24 cellular contexts compared by ENCODE assay signal in genomic region chr12:24723759-24724158, GRCh38.
A peak's percentile ranks its signal among the peaks of the same experiment; 100 is the strongest.
DNase-seq lines count a peak whose midpoint lies in the region; ATAC-seq, FAIRE-seq and TF ChIP-seq lines count a peak whose summit lies in the region.
"Had no signal": no experiment of that assay in that cellular context is flagged by ENCODE, and none has a peak within 500 bp of the region (broad histone marks: within the 10 kb centered on the region; RNA-seq: fewer than 3 reads in every experiment).

No MANE protein-coding gene starts in this region.

- no peak overlapping the region for H3K9ac ChIP-seq in SK-N-SH

- H3K27me3 ChIP-seq in Caco-2 (replicated peaks; ENCODE audit: control insufficient read depth, insufficient read depth, low read length): no peaks in the 10 kb centered on the region
- H3K27me3 ChIP-seq in lower lobe of right lung (ENCODE audit: low read depth): no peaks in the 10 kb centered on the region
- no peaks in the 10 kb centered on the region for H3K27me3 ChIP-seq in ascending aorta
- no peaks in the 10 kb centered on the region for H3K27me3 ChIP-seq in small intestine (ENCODE audit: control insufficient read depth in 2 of 2, insufficient read depth in 2 of 2, low read length in 2 of 2)
- no peaks in the 10 kb centered on the region for H3K27me3 ChIP-seq in SK-N-SH (ENCODE audit: insufficient read depth)
- H3K27me3 ChIP-seq: MG63, SJSA1 had no signal

- ATAC-seq in activated CD4-positive, alpha-beta T cell treated with anti-CD3 and anti-CD28 coated beads for 36 hours: no peak
- peak; percentile 30 to 74 for ATAC-seq in lower lobe of right lung
- ATAC-seq: HepG2, K562, Right ventricle myocardium inferior had no signal

- intact Hi-C loops in activated CD4-positive, alpha-beta T cell treated with anti-CD3 and anti-CD28 coated beads for 36 hours (cut with DNase I, micrococcal nuclease): loop anchor here (2.0 to 10.0 kb wide), 5 partner anchors 15 to 299 kb away; no protein-coding TSS in a partner anchor
- intact Hi-C loops in Caco-2 (cut with micrococcal nuclease; ENCODE audit: unreplicated experiment): no loop called here
- intact Hi-C loops in lower lobe of right lung (cut with DNase I): no loop called here
- intact Hi-C loops in ascending aorta (cut with DNase I): no loop called here

- no peak for FAIRE-seq in small intestine (lab: Jason Lieb, UNC)
- FAIRE-seq: HepG2, K562 had no signal

- CTCF ChIA-PET in activated CD4-positive, alpha-beta T cell treated with anti-CD3 and anti-CD28 coated beads for 36 hours (lab: Charles Lee): interaction anchor here (0.6 to 1.7 kb wide), 5 partner anchors 15 to 115 kb away, joined by 3 to 4 read pairs (median 3); no protein-coding TSS in a partner anchor
- CTCF ChIA-PET in Caco-2 (lab: Charles Lee): no interaction called here
- CTCF ChIA-PET in SK-N-SH (lab: Yijun Ruan, JAX): no interaction called here

- H3K27ac ChIP-seq in lower lobe of right lung (no peak overlapping the region), ascending aorta (no peak overlapping the region), small intestine (ENCODE audit: low read depth in 1 of 2, low read length in 1 of 2) (no peak overlapping the region), SK-N-SH (ENCODE audit: low read depth in 2 of 2, low read length in 1 of 2) (no peak overlapping the region)
- H3K27ac ChIP-seq: C4-2B, HL-60, SJSA1 had no signal

- H3K27ac Mint-ChIP-seq in activated CD4-positive, alpha-beta T cell treated with anti-CD3 and anti-CD28 coated beads for 36 hours: peak overlapping the region; percentile 64
- H3K27ac Mint-ChIP-seq in Caco-2 (ENCODE audit: unreplicated experiment): peak overlapping the region; percentile 8
- H3K27ac Mint-ChIP-seq: CD8-positive, alpha-beta memory T cell had no signal

- no TSS peak for BruUV-seq in Caco-2 (replicated peaks; lab: Mats Ljungman, UMichigan)

- peaks cover 42% of the 10 kb centered on the region for H3K4me1 Mint-ChIP-seq in activated CD4-positive, alpha-beta T cell treated with anti-CD3 and anti-CD28 coated beads for 36 hours
- peaks cover 8% of the 10 kb centered on the region for H3K4me1 Mint-ChIP-seq in Caco-2 (ENCODE audit: low read depth, unreplicated experiment)

- H4K20me1 ChIP-seq in SK-N-SH (ENCODE audit: insufficient read depth): no peaks in the 10 kb centered on the region

- peaks cover 2% of the 10 kb centered on the region for H3K27me3 Mint-ChIP-seq in activated CD4-positive, alpha-beta T cell treated with anti-CD3 and anti-CD28 coated beads for 36 hours
- H3K27me3 Mint-ChIP-seq in Caco-2 (ENCODE audit: insufficient read depth, unreplicated experiment): no peaks in the 10 kb centered on the region
- H3K27me3 Mint-ChIP-seq: CD8-positive, alpha-beta memory T cell had no signal

- no peak overlapping the region for H3K4me3 ChIP-seq in Caco-2 (ENCODE audit: low read depth, low read length)
- H3K4me3 ChIP-seq in lower lobe of right lung: no peak overlapping the region
- no peak overlapping the region for H3K4me3 ChIP-seq in ascending aorta
- no peak overlapping the region for H3K4me3 ChIP-seq in small intestine (ENCODE audit: low read depth in 1 of 2, low read length in 2 of 2)
- no peak overlapping the region for H3K4me3 ChIP-seq in SK-N-SH (ENCODE audit: low read depth in 2 of 2, low read length in 1 of 2)
- H3K4me3 ChIP-seq: K562, MG63, SJSA1 had no signal

- H3K4me1 ChIP-seq in Caco-2 (no peaks in the 10 kb centered on the region), lower lobe of right lung (no peaks in the 10 kb centered on the region), ascending aorta (no peaks in the 10 kb centered on the region), small intestine (ENCODE audit: control insufficient read depth in 2 of 2, insufficient read depth in 1 of 2, low read depth in 1 of 2, low read length in 1 of 2) (no peaks in the 10 kb centered on the region), SK-N-SH (ENCODE audit: control insufficient read depth in 1 of 2, insufficient read depth in 2 of 2, low read depth in 1 of 2, low read length in 1 of 2) (no peaks in the 10 kb centered on the region)

- DNase-seq in activated CD4-positive, alpha-beta T cell treated with anti-CD3 and anti-CD28 coated beads for 36 hours: no peak
- DNase-seq in activated CD4-positive, alpha-beta T cell treated with anti-CD3 and anti-CD28 coated beads, Interleukin-2, amount 50 U/mL, for 48 hours: no peak
- no peak for DNase-seq in Caco-2
- peak; percentile 39 for DNase-seq in NCI-H69 (lab: John Stamatoyannopoulos, UW)
- DNase-seq in lower lobe of right lung: no peak
- DNase-seq in ascending aorta (ENCODE audit: low spot score in 2 of 2): no peak
- no peak for DNase-seq in small intestine
- no peak for DNase-seq in SK-N-SH
- DNase-seq: CD8-positive, alpha-beta memory T cell; GF-D8; GOT3; HCEC 1CT; MG63; NCI-H1417; NCI-H187; NCI-H226; NCI-H510A treated with DMSO at 0.1 percent for 48 hours; NCI-H82 had no signal

- TF ChIP-seq EP300 in SK-N-SH (IDR thresholded peaks at IDR 0.05; ENCODE audit: borderline replicate concordance in 1 of 2, low read depth in 1 of 2, low read length in 1 of 2): no peak

- H3F3A ChIP-seq in SK-N-SH (replicated peaks; ENCODE audit: insufficient read depth): no peaks in the 10 kb centered on the region

- H3K9me3 ChIP-seq in Caco-2: no peaks in the 10 kb centered on the region; the same call in none of the 2 replicates
- H3K9me3 ChIP-seq in lower lobe of right lung: no peaks in the 10 kb centered on the region
- H3K9me3 ChIP-seq in ascending aorta: no peaks in the 10 kb centered on the region
- H3K9me3 ChIP-seq in small intestine (ENCODE audit: control insufficient read depth, low read depth): no peaks in the 10 kb centered on the region
- no peaks in the 10 kb centered on the region; the same call in 1 of the 2 replicates for H3K9me3 ChIP-seq in SK-N-SH
- H3K9me3 ChIP-seq: MG63, SJSA1 had no signal

- TF ChIP-seq RAD21 in SK-N-SH (IDR thresholded peaks at IDR 0.05; ENCODE audit: low read length): no peak

- H3K36me3 ChIP-seq in Caco-2 (ENCODE audit: control insufficient read depth, insufficient read depth, low read length): no peaks in the 10 kb centered on the region
- no peaks in the 10 kb centered on the region for H3K36me3 ChIP-seq in lower lobe of right lung
- no peaks in the 10 kb centered on the region for H3K36me3 ChIP-seq in ascending aorta
- H3K36me3 ChIP-seq in small intestine (ENCODE audit: control insufficient read depth in 2 of 2, insufficient read depth in 2 of 2, low read length in 2 of 2): no peaks in the 10 kb centered on the region
- no peaks in the 10 kb centered on the region for H3K36me3 ChIP-seq in SK-N-SH (replicated peaks in 1 of 2; ENCODE audit: control insufficient read depth in 1 of 2, insufficient read depth in 2 of 2, low read length in 1 of 2)
- H3K36me3 ChIP-seq: MG63, SJSA1 had no signal

- POLR2A ChIA-PET in activated CD4-positive, alpha-beta T cell treated with anti-CD3 and anti-CD28 coated beads for 36 hours (lab: Charles Lee): interaction anchor here (1.7 kb wide), 1 partner anchor 15 kb away, joined by 5 read pairs; no protein-coding TSS in a partner anchor
- POLR2A ChIA-PET in Caco-2 (lab: Charles Lee): no interaction called here
- POLR2A ChIA-PET in SK-N-SH (lab: Yijun Ruan, JAX): no interaction called here

- H3K9me2 ChIP-seq in SK-N-SH: no peaks in the 10 kb centered on the region

- H3K79me2 ChIP-seq in SK-N-SH (ENCODE audit: insufficient read depth): no peaks in the 10 kb centered on the region

- peaks cover 5% of the 10 kb centered on the region for H3K9me3 Mint-ChIP-seq in activated CD4-positive, alpha-beta T cell treated with anti-CD3 and anti-CD28 coated beads for 36 hours (ENCODE audit: low read depth)
- peaks cover 30% of the 10 kb centered on the region for H3K9me3 Mint-ChIP-seq in Caco-2 (ENCODE audit: unreplicated experiment)
- H3K9me3 Mint-ChIP-seq: CD8-positive, alpha-beta memory T cell had no signal

- H3K4me3 Mint-ChIP-seq in activated CD4-positive, alpha-beta T cell treated with anti-CD3 and anti-CD28 coated beads for 36 hours: no peak overlapping the region
- no peak overlapping the region for H3K4me3 Mint-ChIP-seq in Caco-2 (ENCODE audit: unreplicated experiment)
- H3K4me3 Mint-ChIP-seq: CD8-positive, alpha-beta memory T cell had no signal

- H3K36me3 Mint-ChIP-seq in activated CD4-positive, alpha-beta T cell treated with anti-CD3 and anti-CD28 coated beads for 36 hours (ENCODE audit: low read depth): peaks cover 13% of the 10 kb centered on the region
- no peaks in the 10 kb centered on the region for H3K36me3 Mint-ChIP-seq in Caco-2 (ENCODE audit: insufficient read depth, unreplicated experiment)

- TF ChIP-seq CTCF in Caco-2 (IDR thresholded peaks at IDR 0.05; ENCODE audit: insufficient read depth in 1 of 2, low read depth in 1 of 2, low read length in 1 of 2, severe bottlenecking in 1 of 2, unreplicated experiment in 1 of 2) (no peak), lower lobe of right lung (IDR thresholded peaks at IDR 0.05) (no peak), ascending aorta (IDR thresholded peaks at IDR 0.05) (no peak), SK-N-SH (IDR thresholded peaks at IDR 0.05) (no peak)

- no peak overlapping the region for H2AFZ ChIP-seq in SK-N-SH (ENCODE audit: low read depth)

- no peak overlapping the region for H3K4me2 ChIP-seq in SK-N-SH

TF ChIP-seq in SK-N-SH, 30 proteins besides CTCF, POLR2A, EP300 and RAD21 (continues in another document):
- TF ChIP-seq RCOR1 (IDR thresholded peaks at IDR 0.05; ENCODE audit: low read length) (no peak), TCF12 (IDR thresholded peaks at IDR 0.05) (no peak), GABPA (IDR thresholded peaks at IDR 0.05; ENCODE audit: low read depth) (no peak), IRF3 (IDR thresholded peaks at IDR 0.05; ENCODE audit: low read depth, low read length) (no peak), RXRA (IDR thresholded peaks at IDR 0.05; ENCODE audit: borderline replicate concordance, low read depth) (no peak), GATA2 (CRISPR knock-in tag; IDR thresholded peaks at IDR 0.05) (no peak), SIN3A (IDR thresholded peaks at IDR 0.05; ENCODE audit: borderline replicate concordance, low read depth, low read length) (no peak)

Comparison
In these comparisons a context has a peak if more than half of its experiments do, and no peak if none do; other contexts are left out.
1. intact Hi-C loops: an anchor here in activated CD4-positive, alpha-beta T cell treated with anti-CD3 and anti-CD28 coated beads for 36 hours (2.0 to 10.0 kb wide); none called in Caco-2, lower lobe of right lung and ascending aorta.